In genomic region chr17:75622771-75623273, GRCh38 we compare ENCODE assay signal across 1 cellular context.
TF ChIP-seq lines count a peak whose summit lies in the region.

No MANE protein-coding gene starts in this region.

TF ChIP-seq in K562, 482 proteins besides CTCF, POLR2A, EP300 and RAD21:
- TF ChIP-seq HES1 (IDR thresholded peaks at IDR 0.05; ENCODE audit: low read depth) = no peak
- TF ChIP-seq HCFC1 (IDR thresholded peaks at IDR 0.05; ENCODE audit: low read depth, low read length) = no peak
- TF ChIP-seq ESRRA (IDR thresholded peaks at IDR 0.05; ENCODE audit: borderline replicate concordance, low read depth) = peak; percentile 81
- TF ChIP-seq JUNB (CRISPR knock-in tag; conservative IDR thresholded peaks at IDR 0.05) = no peak
